In the genomic region with DNA sequence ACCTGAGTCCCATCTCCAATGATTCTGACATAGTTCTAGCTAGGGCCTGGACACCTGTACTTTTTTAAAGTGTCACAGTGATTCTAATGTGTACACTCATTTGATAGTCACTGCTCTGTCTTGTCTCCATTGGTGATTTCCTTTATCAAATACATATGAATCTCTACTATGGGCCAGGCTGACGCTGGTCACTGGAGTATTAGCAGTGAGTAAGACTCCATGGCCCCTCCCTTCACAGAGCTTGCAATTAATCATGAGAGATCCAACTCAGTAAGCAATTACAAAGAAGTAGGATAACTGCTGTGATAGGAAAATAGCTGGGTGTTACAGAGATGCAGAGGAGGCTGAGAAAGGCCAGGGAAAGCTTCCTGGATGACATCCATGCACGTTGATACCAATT, we compare ENCODE assay signal across 20 cellular contexts. TPM values are rescaled to one million over a fixed set of nuclear protein-coding genes. Genes with fewer than 3 reads are reported as not detected.
A peak's percentile ranks its signal among the peaks of the same experiment; 100 is the strongest.
DNase-seq lines count a peak whose midpoint lies in the region; ATAC-seq and TF ChIP-seq lines count a peak whose summit lies in the region.
"Had no signal": no experiment of that assay in that cellular context is flagged by ENCODE, and none has a peak within 500 bp of the region (broad histone marks: within the 10 kb centered on the region; RNA-seq: fewer than 3 reads in every experiment).

No MANE protein-coding gene starts in this region.

- no peak overlapping the region for H3K27ac ChIP-seq in RWPE2 (ENCODE audit: poor library complexity, severe bottlenecking)
- H3K27ac ChIP-seq in coronary artery: no peak overlapping the region
- H3K27ac ChIP-seq: colonic mucosa, neutrophil, right atrium auricular region had no signal

- no peaks in the 10 kb centered on the region for H3K9me3 ChIP-seq in RWPE2 (ENCODE audit: severe bottlenecking)
- H3K9me3 ChIP-seq: colonic mucosa, neutrophil, right atrium auricular region had no signal

- H3K27me3 Mint-ChIP-seq in progenitor cell of endocrine pancreas: peaks cover 6% of the 10 kb centered on the region

- no peak overlapping the region for H3K4me3 Mint-ChIP-seq in progenitor cell of endocrine pancreas (ENCODE audit: low read depth)
- H3K4me3 Mint-ChIP-seq: activated CD4-positive, alpha-beta memory T cell treated with anti-CD3 and anti-CD28 coated beads, Interleukin-2, amount 10 ng/mL, durations not matched to agents 7 days and 5 days; activated T-cell treated with anti-CD3 and anti-CD28 coated beads, Interleukin-2, amount 50 U/mL, for 24 hours had no signal

- H3K9me3 Mint-ChIP-seq in progenitor cell of endocrine pancreas (ENCODE audit: low read depth): peaks cover 3% of the 10 kb centered on the region

- H3K27me3 ChIP-seq in RWPE2 (ENCODE audit: insufficient read depth, poor library complexity, severe bottlenecking): no peaks in the 10 kb centered on the region
- H3K27me3 ChIP-seq: colonic mucosa, neutrophil, right atrium auricular region had no signal

- ATAC-seq in RWPE2 (ENCODE audit: low read depth): peak; percentile 73; the same call in 2 of the 3 replicates
- ATAC-seq: activated naive CD4-positive, alpha-beta T cell treated with anti-CD3 and anti-CD28 coated beads, Interleukin-2, amount 50 U/mL, for 72 hours had no signal

- no peaks in the 10 kb centered on the region for H3K4me1 Mint-ChIP-seq in progenitor cell of endocrine pancreas (ENCODE audit: low read depth)

- peaks cover 2% of the 10 kb centered on the region for H3K36me3 Mint-ChIP-seq in progenitor cell of endocrine pancreas (ENCODE audit: insufficient read depth)
- H3K36me3 Mint-ChIP-seq: activated naive CD4-positive, alpha-beta T cell treated with anti-CD3 and anti-CD28 coated beads, Interleukin-2, amount 50 U/mL, for 72 hours; CD14-positive monocyte had no signal

- TF ChIP-seq CTCF in RWPE2 (IDR thresholded peaks at IDR 0.05; ENCODE audit: poor library complexity, severe bottlenecking) (no peak), progenitor cell of endocrine pancreas (IDR thresholded peaks at IDR 0.05; ENCODE audit: unreplicated experiment) (no peak), coronary artery (IDR thresholded peaks at IDR 0.05) (no peak)

- no peaks in the 10 kb centered on the region for H3K4me1 ChIP-seq in RWPE2 (ENCODE audit: insufficient read depth, poor library complexity, severe bottlenecking)
- H3K4me1 ChIP-seq: colonic mucosa, right atrium auricular region had no signal

- DNase-seq in GM04504 (ENCODE audit: low read depth) (peak; percentile 53), RWPE2 (ENCODE audit: low spot score) (no peak), fibroblast of gingiva (ENCODE audit: low read depth) (peak; percentile 38), progenitor cell of endocrine pancreas (ENCODE audit: low spot score, unreplicated experiment) (no peak), SKM-1 (lab: John Stamatoyannopoulos, UW; ENCODE audit: unreplicated experiment) (no peak), dermis blood vessel endothelial cell (no peak), AML-193 (lab: John Stamatoyannopoulos, UW) (no peak), coronary artery (ENCODE audit: low spot score) (no peak)
- DNase-seq: activated CD4-positive, alpha-beta memory T cell treated with anti-CD3 and anti-CD28 coated beads, Interleukin-2, amount 10 ng/mL, durations not matched to agents 7 days and 5 days; activated CD4-positive, CD25-positive, alpha-beta regulatory T cell; activated T-cell treated with anti-CD3 and anti-CD28 coated beads, Interleukin-2, amount 50 U/mL, for 24 hours; colonic mucosa; KBM-7; NCI-H510A; stimulated activated CD4-positive, alpha-beta T cell treated with anti-CD3 and anti-CD28 coated beads, Interleukin-12 subunit alpha, Interleukin-12 subunit beta, amount 100 ng/mL, for 4 hours; stimulated activated CD8-positive, alpha-beta memory T cell treated with anti-CD3 and anti-CD28 coated beads, Interleukin-4, amount 100 ng/mL, for 48 hours had no signal

- no peaks in the 10 kb centered on the region for H3K36me3 ChIP-seq in RWPE2 (ENCODE audit: low read depth)
- H3K36me3 ChIP-seq: colonic mucosa, neutrophil, right atrium auricular region had no signal

- peak overlapping the region; percentile 41 for H3K27ac Mint-ChIP-seq in progenitor cell of endocrine pancreas
- H3K27ac Mint-ChIP-seq: activated CD4-positive, alpha-beta memory T cell treated with anti-CD3 and anti-CD28 coated beads, Interleukin-2, amount 10 ng/mL, durations not matched to agents 7 days and 5 days; activated naive CD4-positive, alpha-beta T cell treated with anti-CD3 and anti-CD28 coated beads, Interleukin-2, amount 50 U/mL, for 72 hours; activated T-cell treated with anti-CD3 and anti-CD28 coated beads, Interleukin-2, amount 50 U/mL, for 24 hours had no signal

- H3K4me3 ChIP-seq in RWPE2 (ENCODE audit: severe bottlenecking): no peak overlapping the region
- no peak overlapping the region for H3K4me3 ChIP-seq in coronary artery
- H3K4me3 ChIP-seq: colonic mucosa, right atrium auricular region had no signal

RNA-seq across cellular contexts. Expression of a gene that starts 19.3 kb away (rescaled TPM):
- total RNA-seq in progenitor cell of endocrine pancreas (41.6 and 41.7 TPM in 2 replicates), dermis blood vessel endothelial cell (112 and 160 TPM in 2 replicates)

Comparison
In these comparisons a context has a peak if more than half of its experiments do, and no peak if none do; other contexts are left out.
1. DNase-seq: peak in GM04504 (single experiment) and fibroblast of gingiva (single experiment); none in RWPE2 (single experiment), progenitor cell of endocrine pancreas (single experiment), SKM-1 (single experiment), dermis blood vessel endothelial cell (single experiment), AML-193 (0 of 2) and coronary artery (single experiment).